ENCODE assay signal across 8 cellular contexts in the genomic region with DNA sequence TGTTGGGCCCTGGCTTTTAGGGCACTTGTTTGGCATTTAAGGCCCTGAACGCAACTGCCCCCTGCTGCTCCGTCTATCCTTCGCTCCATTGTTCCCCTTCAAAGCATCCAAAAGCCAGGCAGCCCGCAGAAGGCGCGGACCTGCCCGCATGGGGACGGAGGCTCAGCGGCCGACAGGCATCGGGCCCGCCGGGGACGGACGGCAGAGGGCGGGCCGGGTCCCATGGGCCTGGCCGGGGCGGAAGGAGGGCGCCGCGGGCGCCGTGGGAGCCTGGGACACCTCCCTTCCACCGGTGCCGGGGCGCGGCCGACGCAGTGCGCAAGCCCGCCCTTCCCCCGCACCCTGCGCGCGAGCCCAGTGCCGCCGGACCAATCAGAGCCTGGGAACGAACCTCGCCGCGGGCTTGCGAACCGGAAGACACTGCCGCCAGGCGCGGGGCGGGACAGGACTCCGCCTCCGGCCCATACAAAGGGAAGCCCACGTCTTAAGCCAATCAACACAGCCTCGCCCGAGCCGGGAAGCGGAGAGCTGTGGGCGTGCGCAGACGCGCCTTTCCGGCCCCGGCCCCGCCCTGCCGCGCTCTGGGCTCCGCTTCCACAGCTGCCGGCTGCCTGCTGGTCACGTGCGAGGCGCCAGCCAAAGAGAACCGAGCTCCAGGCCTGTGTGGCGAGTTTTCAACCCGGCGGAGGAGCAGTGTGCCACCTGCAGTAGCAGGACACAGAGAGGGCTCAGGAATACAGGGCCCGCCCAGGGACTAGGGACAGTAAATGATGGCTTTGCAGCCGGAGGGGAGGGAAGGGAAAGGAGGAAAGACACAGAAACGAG. TPM values are rescaled to one million over a fixed set of nuclear protein-coding genes. Genes with fewer than 3 reads are reported as not detected.
DNase-seq lines count a peak whose midpoint lies in the region; ATAC-seq and TF ChIP-seq lines count a peak whose summit lies in the region.

No MANE protein-coding gene starts in this region.

- DNase-seq in NCI-H187 treated with DMSO at 0.1 percent for 48 hours (lab: John Stamatoyannopoulos, UW) (peak; percentile 91), ascending aorta (ENCODE audit: low spot score in 2 of 2) (peak; percentile 91 to 98), right cardiac atrium (peak; percentile 97 to 98 (median 98)), pulmonary artery endothelial cell (ENCODE audit: low read depth, low spot score) (peak; percentile 95), uterus (peak; percentile 96)
- DNase-seq in T-helper 2 cell treated with Interferon-gamma antibody and Interleukin-4, amounts not matched to agents 5 μg/mL and 100 μg/mL, for 36 hours (ENCODE audit: low spot score) = peak; percentile 94

- peaks cover 19 to 26% of the 10 kb centered on the region in 2 donors for H3K36me3 ChIP-seq in ascending aorta
- no peaks in the 10 kb centered on the region for H3K36me3 ChIP-seq in uterus

- intact Hi-C loops in ascending aorta (cut with DNase I) (loop anchor here (1.0 to 2.0 kb wide), 4 partner anchors 25 to 204 kb away; a partner anchor contains a TSS), right cardiac atrium (cut with DNase I) (loop anchor here in 1 of 4 donors (10.0 kb wide), 1 partner anchor 133 kb away; a partner anchor contains a TSS), uterus (cut with DNase I; ENCODE audit: low total_unique reads) (no loop called here)

- peaks cover 6 to 9% of the 10 kb centered on the region in 2 donors for H3K4me1 ChIP-seq in ascending aorta
- peaks cover 6% of the 10 kb centered on the region for H3K4me1 ChIP-seq in right cardiac atrium (ENCODE audit: control insufficient read depth, insufficient read depth, low read length)
- H3K4me1 ChIP-seq in uterus = peaks cover 3 to 4% of the 10 kb centered on the region in 2 donors

- H3K27ac ChIP-seq in ascending aorta = peak overlapping the region; percentile 92 to 97
- H3K27ac ChIP-seq in right cardiac atrium (ENCODE audit: low read length) = peak overlapping the region; percentile 99
- H3K27ac ChIP-seq in uterus = peak overlapping the region; percentile 92 to 97

- ATAC-seq in GM18505 (IDR thresholded peaks at IDR 0.05; ENCODE audit: unreplicated experiment) (peak; percentile 81), HG02970 (IDR thresholded peaks at IDR 0.05; ENCODE audit: low FRiP score, unreplicated experiment) (peak; percentile 78), right cardiac atrium (peak; percentile 91 to 94)

- H3K27me3 Mint-ChIP-seq in T-helper 2 cell treated with Interferon-gamma antibody and Interleukin-4, amounts not matched to agents 5 μg/mL and 100 μg/mL, for 36 hours (ENCODE audit: low read depth) = no peaks in the 10 kb centered on the region

- peak overlapping the region; percentile 90 for H3K4me3 Mint-ChIP-seq in T-helper 2 cell treated with Interferon-gamma antibody and Interleukin-4, amounts not matched to agents 5 μg/mL and 100 μg/mL, for 36 hours

- H3K27me3 ChIP-seq in ascending aorta = no peaks in the 10 kb centered on the region
- no peaks in the 10 kb centered on the region for H3K27me3 ChIP-seq in right cardiac atrium (ENCODE audit: control insufficient read depth, insufficient read depth)
- H3K27me3 ChIP-seq in uterus = no peaks in the 10 kb centered on the region

- H3K27ac Mint-ChIP-seq in T-helper 2 cell treated with Interferon-gamma antibody and Interleukin-4, amounts not matched to agents 5 μg/mL and 100 μg/mL, for 36 hours = peak overlapping the region; percentile 97

- no peaks in the 10 kb centered on the region for H3K9me3 Mint-ChIP-seq in T-helper 2 cell treated with Interferon-gamma antibody and Interleukin-4, amounts not matched to agents 5 μg/mL and 100 μg/mL, for 36 hours

- peaks cover 35% of the 10 kb centered on the region for H3K36me3 Mint-ChIP-seq in T-helper 2 cell treated with Interferon-gamma antibody and Interleukin-4, amounts not matched to agents 5 μg/mL and 100 μg/mL, for 36 hours (ENCODE audit: low read depth)

- TF ChIP-seq POLR2A in GM18505 (IDR thresholded peaks at IDR 0.05; ENCODE audit: borderline replicate concordance, extremely low read depth, insufficient read depth, insufficient read length) (peak; percentile 68), uterus (IDR thresholded peaks at IDR 0.05) (peak; percentile 75 to 94)

- H3K9me3 ChIP-seq in ascending aorta = no peaks in the 10 kb centered on the region
- H3K9me3 ChIP-seq in right cardiac atrium (ENCODE audit: control insufficient read depth, low read length) = no peaks in the 10 kb centered on the region
- H3K9me3 ChIP-seq in uterus = no peaks in the 10 kb centered on the region

- TF ChIP-seq CTCF in ascending aorta (IDR thresholded peaks at IDR 0.05) = peak in 1 of 3 experiments; percentile 25
- peak in 2 of 4 experiments; percentile 18 to 21 for TF ChIP-seq CTCF in uterus (IDR thresholded peaks at IDR 0.05)

- under 1% methylated on average over 63 of the region's 76 CpGs for WGBS in right cardiac atrium

- H3K4me1 Mint-ChIP-seq in T-helper 2 cell treated with Interferon-gamma antibody and Interleukin-4, amounts not matched to agents 5 μg/mL and 100 μg/mL, for 36 hours (ENCODE audit: low read depth) = peaks cover 16% of the 10 kb centered on the region

- H3K4me3 ChIP-seq in ascending aorta (peak overlapping the region; percentile 66 to 76), right cardiac atrium (ENCODE audit: low read length) (peak overlapping the region; percentile 50), uterus (peak overlapping the region; percentile 42 to 71)

RNA-seq across cellular contexts. Expression of a gene that starts 2.1 kb away (rescaled TPM):
- total RNA-seq in ascending aorta (94.3 TPM), right cardiac atrium (10 to 100 TPM; 13.4 to 22.9 (median 14.9) TPM), pulmonary artery endothelial cell (26.5 and 37.0 TPM in 2 replicates), uterus (10 to 100 TPM in 2 of 4 donors, 1 to 10 TPM in 2; 5.1 to 28.3 (median 15.8) TPM)
- polyA plus RNA-seq in right cardiac atrium = 20.5 TPM

RNA-seq across cellular contexts. Expression of a gene that starts 6.7 kb away (rescaled TPM):
- total RNA-seq in ascending aorta (155 TPM), right cardiac atrium (10 to 100 TPM; 61.1 to 75.5 (median 66.2) TPM), pulmonary artery endothelial cell (97.3 and 113 TPM in 2 replicates), uterus (100 to 1,000 TPM in 2 of 4 donors, 10 to 100 TPM in 2; 37.9 to 198 (median 109) TPM)
- 108 TPM for polyA plus RNA-seq in right cardiac atrium

RNA-seq across cellular contexts. Expression of a gene that starts 16.3 kb away (rescaled TPM):
- total RNA-seq in ascending aorta (15.5 TPM), right cardiac atrium (10 to 100 TPM; 14.0 to 17.7 (median 15.7) TPM), pulmonary artery endothelial cell (4.9 and 8.5 TPM in 2 replicates), uterus (1 to 10 TPM in 3 of 4 donors, under 1 TPM in 1; 0.77 to 5.9 (median 2.6) TPM)
- polyA plus RNA-seq in right cardiac atrium = 13.3 TPM

RNA-seq across cellular contexts. Expression of a gene that starts 23.7 kb away (rescaled TPM):
- total RNA-seq in ascending aorta (4.8 TPM), right cardiac atrium (1 to 10 TPM; 1.6 to 3.7 (median 2.5) TPM), pulmonary artery endothelial cell (0.07 TPM in 1 of 2 replicates, not detected in the other), uterus (1 to 10 TPM in 2 of 4 donors, under 1 TPM in 1, not detected in 1; 0.35 to 5.2 (median 4.4) TPM)
- polyA plus RNA-seq in right cardiac atrium = 4.1 TPM

RNA-seq across cellular contexts. Expression of a gene that starts 42.2 kb away (rescaled TPM):
- total RNA-seq in ascending aorta (25.8 TPM), right cardiac atrium (10 to 100 TPM in 1 of 4 donors, 1 to 10 TPM in 3; 8.3 to 14.1 (median 9.3) TPM), pulmonary artery endothelial cell (0.11 and 0.13 TPM in 2 replicates), uterus (1 to 10 TPM in 2 of 4 donors, under 1 TPM in 1, not detected in 1; 0.26 to 5.1 (median 2.8) TPM)
- 7.3 TPM for polyA plus RNA-seq in right cardiac atrium

Comparison
In these comparisons a context has a peak if more than half of its experiments do, and no peak if none do; other contexts are left out.
1. Peak in every context shown above with its lines: DNase-seq, ATAC-seq, H3K4me3 ChIP-seq and H3K27ac ChIP-seq.